In genomic region chr17:57080708-57081107, GRCh38 we compare ENCODE assay signal across 22 cellular contexts. TPM values are rescaled to one million over a fixed set of nuclear protein-coding genes. Genes with fewer than 3 reads are reported as not detected.
DNase-seq lines count a peak whose midpoint lies in the region; ATAC-seq, FAIRE-seq and TF ChIP-seq lines count a peak whose summit lies in the region.
"Had no signal": no experiment of that assay in that cellular context is flagged by ENCODE, and none has a peak within 500 bp of the region (broad histone marks: within the 10 kb centered on the region; RNA-seq: fewer than 3 reads in every experiment).

No MANE protein-coding gene starts in this region.

- H3K27me3 ChIP-seq in KMS-11 (ENCODE audit: insufficient read depth, low read depth) (no peaks in the 10 kb centered on the region), smooth muscle cell (ENCODE audit: low read depth) (no peaks in the 10 kb centered on the region)
- H3K27me3 ChIP-seq: hepatocyte, sigmoid colon, SJCRH30, uterus had no signal

- H4K20me1 ChIP-seq in KMS-11 (ENCODE audit: insufficient read depth) (no peaks in the 10 kb centered on the region), smooth muscle cell (ENCODE audit: low read depth) (no peaks in the 10 kb centered on the region)

- peaks cover 4% of the 10 kb centered on the region for H3F3A ChIP-seq in smooth muscle cell (ENCODE audit: low read depth)

- FAIRE-seq in GM18507 (lab: Jason Lieb, UNC), result peak; percentile 67

- TF ChIP-seq CTCF in KMS-11 (conservative IDR thresholded peaks at IDR 0.05; ENCODE audit: low read depth, low read length) (no peak), choroid plexus epithelial cell (conservative IDR thresholded peaks at IDR 0.05; ENCODE audit: low read depth, low read length) (no peak), smooth muscle cell (IDR thresholded peaks at IDR 0.05; ENCODE audit: borderline replicate concordance, insufficient read depth, poor library complexity, severe bottlenecking) (no peak)

- WGBS in smooth muscle cell (ENCODE audit: low lambda C conversion rate), result 90% methylated on average over 2 of the region's 2 CpGs

- peaks cover 17% of the 10 kb centered on the region for H3K4me1 ChIP-seq in KMS-11 (ENCODE audit: low read depth, poor library complexity, severe bottlenecking)
- H3K4me1 ChIP-seq in smooth muscle cell (ENCODE audit: low read depth), result peaks cover 4% of the 10 kb centered on the region
- H3K4me1 ChIP-seq: SJCRH30, uterus had no signal

- H3K27ac ChIP-seq in KMS-11, result no peak overlapping the region
- no peak overlapping the region for H3K27ac ChIP-seq in smooth muscle cell (ENCODE audit: low read depth)
- H3K27ac ChIP-seq: hepatocyte, sigmoid colon, SJCRH30, uterus had no signal

- in situ Hi-C loops in ACHN (cut with HindIII; ENCODE audit: low pct_ligation_motif_present, low pct_unique_long_range_greater_than_20kb, low sequenced_read_pairs), result no loop called here

- no peak for ATAC-seq in GM18498 (IDR thresholded peaks at IDR 0.05; ENCODE audit: unreplicated experiment)
- ATAC-seq: activated CD4-positive, alpha-beta T cell treated with anti-CD3 and anti-CD28 coated beads for 36 hours; activated T-cell treated with anti-CD3 and anti-CD28 coated beads, Interleukin-2, amount 50 U/mL, for 4 hours had no signal

- H3K9ac ChIP-seq in KMS-11 (no peak overlapping the region), smooth muscle cell (ENCODE audit: low read depth) (no peak overlapping the region)

- H3K9me3 ChIP-seq in smooth muscle cell (replicated peaks; ENCODE audit: low read depth), result no peaks in the 10 kb centered on the region
- H3K9me3 ChIP-seq: sigmoid colon, SJCRH30, uterus had no signal

- H3K79me2 ChIP-seq in KMS-11 (ENCODE audit: insufficient read depth, low read depth) (peaks cover 2% of the 10 kb centered on the region; the same call in 1 of the 2 replicates), smooth muscle cell (ENCODE audit: low read depth) (no peaks in the 10 kb centered on the region)
- H3K79me2 ChIP-seq: hepatocyte had no signal

- H3K4me2 ChIP-seq in KMS-11, result peak overlapping the region; percentile 15; the same call in 1 of the 2 replicates
- no peak overlapping the region for H3K4me2 ChIP-seq in smooth muscle cell
- H3K4me2 ChIP-seq: hepatocyte had no signal

- DNase-seq in ACHN (peak; percentile 10), GM18507 (ENCODE audit: extremely low spot score, insufficient read length, low read depth) (no peak), choroid plexus epithelial cell (ENCODE audit: low read depth) (peak; percentile 44), NCI-H748 treated with DMSO at 0.1 percent for 48 hours (lab: John Stamatoyannopoulos, UW) (no peak), AG20443 (ENCODE audit: low spot score) (no peak), smooth muscle cell (lab: John Stamatoyannopoulos, UW; ENCODE audit: unreplicated experiment) (no peak)
- DNase-seq: activated CD4-positive, alpha-beta T cell treated with anti-CD3 and anti-CD28 coated beads for 36 hours; activated naive CD4-positive, alpha-beta T cell treated with anti-CD3 and anti-CD28 coated beads for 36 hours; activated T-cell treated with anti-CD3 and anti-CD28 coated beads, Interleukin-2, amount 50 U/mL, for 4 hours; aorta; C1 segment of cervical spinal cord; central memory CD4-positive, alpha-beta T cell; H7; NCI-H1930; NCI-H345; posterior cingulate gyrus; sigmoid colon; SJCRH30; uterus had no signal

- H3K36me3 ChIP-seq in KMS-11 (ENCODE audit: insufficient read depth), result no peaks in the 10 kb centered on the region
- no peaks in the 10 kb centered on the region for H3K36me3 ChIP-seq in smooth muscle cell (ENCODE audit: low read depth)
- H3K36me3 ChIP-seq: sigmoid colon, SJCRH30, uterus had no signal

- 0 out of 2 replicates have a peak overlapping the region, but pooled peaks have one; percentile 8 for H2AFZ ChIP-seq in KMS-11 (ENCODE audit: low read depth)
- no peak overlapping the region for H2AFZ ChIP-seq in smooth muscle cell (ENCODE audit: low read depth)
- H2AFZ ChIP-seq: hepatocyte had no signal

- H3K4me3 ChIP-seq in KMS-11 (IDR thresholded peaks at IDR 0.05; ENCODE audit: insufficient read depth, low read depth, low read length) (no peak overlapping the region), choroid plexus epithelial cell (ENCODE audit: low read depth, low read length) (no peak overlapping the region), smooth muscle cell (no peak overlapping the region)
- H3K4me3 ChIP-seq: hepatocyte, sigmoid colon, SJCRH30, uterus had no signal

RNA-seq across cellular contexts. Expression of gene AKAP1, which starts 4.3 kb away (rescaled TPM):
- 3.6 and 6.2 TPM in 2 replicates for total RNA-seq in smooth muscle cell
- polyA plus RNA-seq in smooth muscle cell, result 5.8 and 8.4 TPM in 2 replicates

Comparison
In these comparisons a context has a peak if more than half of its experiments do, and no peak if none do; other contexts are left out.
1. DNase-seq: peak in ACHN (single experiment) and choroid plexus epithelial cell (single experiment); none in GM18507 (single experiment), NCI-H748 treated with DMSO at 0.1 percent for 48 hours (single experiment), AG20443 (single experiment) and smooth muscle cell (single experiment).